Comparison of ENCODE assay signal across 1 cellular context in the genomic region with DNA sequence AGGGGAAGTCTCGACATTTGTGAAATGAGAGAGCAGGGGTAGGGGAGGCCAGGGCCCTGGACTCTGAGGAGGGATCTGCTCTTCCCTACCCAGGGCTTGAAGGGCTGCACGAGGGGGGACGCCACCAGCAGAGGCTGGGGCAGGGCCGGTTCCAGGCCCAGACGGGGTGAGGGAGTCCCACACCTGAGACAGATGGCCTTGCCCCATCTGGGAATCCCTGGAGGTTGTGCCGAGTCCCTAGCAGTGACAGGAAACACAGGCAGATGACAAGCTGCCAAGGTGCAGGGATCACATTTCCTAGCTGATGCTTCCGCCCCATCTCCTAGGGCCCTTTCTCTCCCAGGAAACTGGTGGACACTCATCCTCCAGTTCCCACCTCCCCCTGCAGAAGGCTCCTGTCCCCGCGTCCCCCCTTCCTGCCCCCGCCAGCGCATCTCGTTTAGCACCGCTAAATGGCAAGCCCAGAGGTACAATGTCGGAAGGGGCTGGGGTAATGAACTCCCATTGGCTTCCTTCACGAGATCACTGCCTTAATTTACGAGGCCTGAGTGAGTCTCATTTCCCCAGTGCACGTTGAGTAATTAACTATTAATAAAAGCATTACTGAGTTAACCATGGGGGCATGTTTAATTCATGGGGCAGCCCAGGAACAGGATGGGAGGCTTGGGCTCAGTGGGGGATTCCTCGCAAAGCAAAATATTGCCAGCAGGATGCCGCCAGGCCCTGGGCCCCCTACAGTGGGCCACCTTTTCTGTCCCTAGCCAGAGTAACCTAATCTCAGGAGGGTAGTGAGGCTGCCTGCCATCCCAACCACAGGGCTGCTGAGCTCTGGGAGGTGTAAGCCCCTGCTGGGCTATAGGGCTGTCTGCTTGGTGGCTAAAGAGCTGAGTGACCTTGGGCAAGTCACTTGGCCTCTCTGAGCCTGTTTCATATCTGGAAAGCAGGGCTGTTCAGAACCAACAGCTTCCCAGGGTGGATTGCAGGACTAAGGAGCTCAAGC.
TF ChIP-seq lines count a peak whose summit lies in the region.

No MANE protein-coding gene starts in this region.

TF ChIP-seq in HEK293, 187 proteins besides CTCF, POLR2A, EP300 and RAD21 (continued from another document):
- TF ChIP-seq, protein P1, sequence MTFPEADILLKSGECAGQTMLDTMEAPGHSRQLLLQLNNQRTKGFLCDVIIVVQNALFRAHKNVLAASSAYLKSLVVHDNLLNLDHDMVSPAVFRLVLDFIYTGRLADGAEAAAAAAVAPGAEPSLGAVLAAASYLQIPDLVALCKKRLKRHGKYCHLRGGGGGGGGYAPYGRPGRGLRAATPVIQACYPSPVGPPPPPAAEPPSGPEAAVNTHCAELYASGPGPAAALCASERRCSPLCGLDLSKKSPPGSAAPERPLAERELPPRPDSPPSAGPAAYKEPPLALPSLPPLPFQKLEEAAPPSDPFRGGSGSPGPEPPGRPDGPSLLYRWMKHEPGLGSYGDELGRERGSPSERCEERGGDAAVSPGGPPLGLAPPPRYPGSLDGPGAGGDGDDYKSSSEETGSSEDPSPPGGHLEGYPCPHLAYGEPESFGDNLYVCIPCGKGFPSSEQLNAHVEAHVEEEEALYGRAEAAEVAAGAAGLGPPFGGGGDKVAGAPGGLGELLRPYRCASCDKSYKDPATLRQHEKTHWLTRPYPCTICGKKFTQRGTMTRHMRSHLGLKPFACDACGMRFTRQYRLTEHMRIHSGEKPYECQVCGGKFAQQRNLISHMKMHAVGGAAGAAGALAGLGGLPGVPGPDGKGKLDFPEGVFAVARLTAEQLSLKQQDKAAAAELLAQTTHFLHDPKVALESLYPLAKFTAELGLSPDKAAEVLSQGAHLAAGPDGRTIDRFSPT (tag by site-specific recombination; IDR thresholded peaks at IDR 0.05): no peak
- TF ChIP-seq ZIC2 (tag by site-specific recombination; IDR thresholded peaks at IDR 0.05): peak; percentile 99
- TF ChIP-seq GLIS2 (tag by site-specific recombination; IDR thresholded peaks at IDR 0.05): peak; percentile 24; the same call in 1 of the 2 replicates
- TF ChIP-seq PATZ1 (tag by site-specific recombination; IDR thresholded peaks at IDR 0.05): no peak
- no peak for TF ChIP-seq ZFP37 (tag by site-specific recombination; IDR thresholded peaks at IDR 0.05)
- TF ChIP-seq ZNF398 (tag by site-specific recombination; IDR thresholded peaks at IDR 0.05): 0 out of 2 replicates have a peak, but pooled peaks have one; percentile 23
- peak; percentile 58; the same call in 1 of the 2 replicates for TF ChIP-seq ZBTB8A (tag by site-specific recombination; IDR thresholded peaks at IDR 0.05)
- TF ChIP-seq KLF7 (tag by site-specific recombination; IDR thresholded peaks at IDR 0.05; ENCODE audit: borderline replicate concordance): no peak
- TF ChIP-seq ZNF658 (tag by site-specific recombination; IDR thresholded peaks at IDR 0.05): no peak
- no peak for TF ChIP-seq ZNF624 (tag by site-specific recombination; IDR thresholded peaks at IDR 0.05)
- TF ChIP-seq ZNF560 (tag by site-specific recombination; IDR thresholded peaks at IDR 0.05; ENCODE audit: borderline replicate concordance): no peak
- no peak for TF ChIP-seq ZNF843 (tag by site-specific recombination; IDR thresholded peaks at IDR 0.05)
- TF ChIP-seq ZNF571 (tag by site-specific recombination; IDR thresholded peaks at IDR 0.05): no peak
- TF ChIP-seq ZNF549 (tag by site-specific recombination; IDR thresholded peaks at IDR 0.05): no peak
